1 cellular context compared by ENCODE assay signal in genomic region chr2:68178432-68178831, GRCh38.
TF ChIP-seq lines count a peak whose summit lies in the region.

No MANE protein-coding gene starts in this region.

TF ChIP-seq in WTC11, 78 proteins besides CTCF, POLR2A, EP300 and RAD21 (continued from another document):
- TF ChIP-seq TCF7 (CRISPR knock-in tag; IDR thresholded peaks at IDR 0.05; ENCODE audit: low read depth) (no peak), ETV6 (CRISPR knock-in tag; IDR thresholded peaks at IDR 0.05) (no peak), ATF2 (CRISPR knock-in tag; IDR thresholded peaks at IDR 0.05; ENCODE audit: borderline replicate concordance, low read depth) (no peak), FOXJ3 (CRISPR knock-in tag; IDR thresholded peaks at IDR 0.05; ENCODE audit: borderline replicate concordance) (no peak), ZNF671 (CRISPR knock-in tag; IDR thresholded peaks at IDR 0.05) (no peak), STAT6 (CRISPR knock-in tag; conservative IDR thresholded peaks at IDR 0.05; ENCODE audit: low read depth) (no peak), ATF1 (CRISPR knock-in tag; IDR thresholded peaks at IDR 0.05) (no peak)
